In genomic region chr16:60142991-60143705, GRCh38 we compare ENCODE assay signal across 2 cellular contexts.
TF ChIP-seq lines count a peak whose summit lies in the region.

No MANE protein-coding gene starts in this region.

TF ChIP-seq in GM23338, 12 proteins besides CTCF, POLR2A, EP300 and RAD21 (continued from another document):
- no peak for TF ChIP-seq REST (IDR thresholded peaks at IDR 0.05; ENCODE audit: unreplicated experiment)
- no peak for TF ChIP-seq ETS1 (IDR thresholded peaks at IDR 0.05)

TF ChIP-seq in WTC11, 78 proteins besides CTCF, POLR2A, EP300 and RAD21 (continued from another document):
- TF ChIP-seq NR3C1 (CRISPR knock-in tag; conservative IDR thresholded peaks at IDR 0.05; ENCODE audit: low read depth) (no peak), NFE2L1 (CRISPR knock-in tag; IDR thresholded peaks at IDR 0.05) (no peak), ZNF219 (CRISPR knock-in tag; IDR thresholded peaks at IDR 0.05; ENCODE audit: borderline replicate concordance) (no peak), ZNF423 (CRISPR knock-in tag; IDR thresholded peaks at IDR 0.05) (no peak), PRRX2 (CRISPR knock-in tag; IDR thresholded peaks at IDR 0.05) (no peak), CREM (CRISPR knock-in tag; IDR thresholded peaks at IDR 0.05) (no peak)
- TF ChIP-seq, protein P1, sequence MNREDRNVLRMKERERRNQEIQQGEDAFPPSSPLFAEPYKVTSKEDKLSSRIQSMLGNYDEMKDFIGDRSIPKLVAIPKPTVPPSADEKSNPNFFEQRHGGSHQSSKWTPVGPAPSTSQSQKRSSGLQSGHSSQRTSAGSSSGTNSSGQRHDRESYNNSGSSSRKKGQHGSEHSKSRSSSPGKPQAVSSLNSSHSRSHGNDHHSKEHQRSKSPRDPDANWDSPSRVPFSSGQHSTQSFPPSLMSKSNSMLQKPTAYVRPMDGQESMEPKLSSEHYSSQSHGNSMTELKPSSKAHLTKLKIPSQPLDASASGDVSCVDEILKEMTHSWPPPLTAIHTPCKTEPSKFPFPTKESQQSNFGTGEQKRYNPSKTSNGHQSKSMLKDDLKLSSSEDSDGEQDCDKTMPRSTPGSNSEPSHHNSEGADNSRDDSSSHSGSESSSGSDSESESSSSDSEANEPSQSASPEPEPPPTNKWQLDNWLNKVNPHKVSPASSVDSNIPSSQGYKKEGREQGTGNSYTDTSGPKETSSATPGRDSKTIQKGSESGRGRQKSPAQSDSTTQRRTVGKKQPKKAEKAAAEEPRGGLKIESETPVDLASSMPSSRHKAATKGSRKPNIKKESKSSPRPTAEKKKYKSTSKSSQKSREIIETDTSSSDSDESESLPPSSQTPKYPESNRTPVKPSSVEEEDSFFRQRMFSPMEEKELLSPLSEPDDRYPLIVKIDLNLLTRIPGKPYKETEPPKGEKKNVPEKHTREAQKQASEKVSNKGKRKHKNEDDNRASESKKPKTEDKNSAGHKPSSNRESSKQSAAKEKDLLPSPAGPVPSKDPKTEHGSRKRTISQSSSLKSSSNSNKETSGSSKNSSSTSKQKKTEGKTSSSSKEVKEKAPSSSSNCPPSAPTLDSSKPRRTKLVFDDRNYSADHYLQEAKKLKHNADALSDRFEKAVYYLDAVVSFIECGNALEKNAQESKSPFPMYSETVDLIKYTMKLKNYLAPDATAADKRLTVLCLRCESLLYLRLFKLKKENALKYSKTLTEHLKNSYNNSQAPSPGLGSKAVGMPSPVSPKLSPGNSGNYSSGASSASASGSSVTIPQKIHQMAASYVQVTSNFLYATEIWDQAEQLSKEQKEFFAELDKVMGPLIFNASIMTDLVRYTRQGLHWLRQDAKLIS (CRISPR knock-in tag; IDR thresholded peaks at IDR 0.05; ENCODE audit: borderline replicate concordance): no peak
- TF ChIP-seq, protein P2, sequence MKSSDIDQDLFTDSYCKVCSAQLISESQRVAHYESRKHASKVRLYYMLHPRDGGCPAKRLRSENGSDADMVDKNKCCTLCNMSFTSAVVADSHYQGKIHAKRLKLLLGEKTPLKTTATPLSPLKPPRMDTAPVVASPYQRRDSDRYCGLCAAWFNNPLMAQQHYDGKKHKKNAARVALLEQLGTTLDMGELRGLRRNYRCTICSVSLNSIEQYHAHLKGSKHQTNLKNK (CRISPR knock-in tag; IDR thresholded peaks at IDR 0.05): no peak
TF ChIP-seq in WTC11: peak in this region for 0.
